ENCODE assay signal across 8 cellular contexts in the genomic region with DNA sequence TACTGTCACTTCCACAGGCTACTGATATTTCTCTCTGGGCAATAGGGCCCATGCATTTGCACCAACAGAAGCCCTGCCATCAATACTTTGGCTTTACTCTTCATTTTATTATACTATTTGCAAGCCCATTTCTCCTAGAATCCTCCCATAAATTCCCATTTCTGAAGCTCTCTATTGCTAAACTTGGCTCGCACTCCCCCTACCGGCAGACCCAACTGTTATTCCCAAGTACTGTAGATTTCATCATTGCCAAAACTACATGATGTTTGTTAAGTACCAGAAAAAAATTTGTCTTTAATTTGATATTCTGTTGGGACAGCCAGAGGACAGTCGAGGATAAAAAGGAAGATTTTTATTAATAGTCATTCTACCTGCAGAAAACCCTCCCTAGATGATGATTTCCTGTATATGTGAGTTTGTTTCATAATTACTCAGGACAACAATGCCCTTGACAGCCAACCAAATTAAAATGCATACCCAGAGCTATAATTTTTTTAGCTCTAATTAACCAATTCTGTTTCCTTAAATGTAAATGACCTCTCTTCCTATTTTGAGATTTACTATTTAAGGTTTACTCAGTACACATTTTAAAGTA.
DNase-seq lines count a peak whose midpoint lies in the region; ATAC-seq and TF ChIP-seq lines count a peak whose summit lies in the region.

No MANE protein-coding gene starts in this region.

- peak; percentile 41 for DNase-seq in D341Med (ENCODE audit: low spot score)
- peak; percentile 55 for DNase-seq in H9
- peak; percentile 20 for DNase-seq in OCI-LY7 (ENCODE audit: low spot score)
- DNase-seq in dorsolateral prefrontal cortex, result peak in 9 of 10 donors; percentile 25 to 71 (median 57)
- peak; percentile 63 for DNase-seq in lung (ENCODE audit: low spot score)
- no peak for DNase-seq in activated T-helper 2 cell treated with anti-CD3 and anti-CD28 coated beads, Interferon-gamma antibody, Interleukin-2, Interleukin-4, amounts not matched to agents 10 μg/mL and 5 μg/mL and 100 μg/mL, durations not matched to agents 14 hours and 24 hours and 36 hours (ENCODE audit: low spot score)
- DNase-seq in activated T-helper 1 cell treated with anti-CD3 and anti-CD28 coated beads, Interleukin-12 subunit alpha, Interleukin-12 subunit beta, Interleukin-2, Interleukin-4 antibody, amounts not matched to agents 30 ng/mL and 10 ng/mL and 1 ng/mL, durations not matched to agents 14 hours and 24 hours and 36 hours (ENCODE audit: low spot score), result no peak

- H3K27me3 Mint-ChIP-seq in H9 (ENCODE audit: low read depth), result no peaks in the 10 kb centered on the region
- peaks cover 8% of the 10 kb centered on the region for H3K27me3 Mint-ChIP-seq in activated T-helper 2 cell treated with anti-CD3 and anti-CD28 coated beads, Interferon-gamma antibody, Interleukin-2, Interleukin-4, amounts not matched to agents 10 μg/mL and 5 μg/mL and 100 μg/mL, durations not matched to agents 14 hours and 24 hours and 36 hours (ENCODE audit: low read depth)
- H3K27me3 Mint-ChIP-seq in activated T-helper 1 cell treated with anti-CD3 and anti-CD28 coated beads, Interleukin-12 subunit alpha, Interleukin-12 subunit beta, Interleukin-2, Interleukin-4 antibody, amounts not matched to agents 30 ng/mL and 10 ng/mL and 1 ng/mL, durations not matched to agents 14 hours and 24 hours and 36 hours (ENCODE audit: insufficient read depth), result peaks cover 13% of the 10 kb centered on the region

- no peak overlapping the region for H3K4me3 ChIP-seq in OCI-LY7 (ENCODE audit: low read depth, low read length, poor library complexity, severe bottlenecking)
- H3K4me3 ChIP-seq in dorsolateral prefrontal cortex, result no peak overlapping the region
- H3K4me3 ChIP-seq in lung, result no peak overlapping the region

- no peak overlapping the region for H4K5ac ChIP-seq in H9 (ENCODE audit: insufficient read length, low read depth, low read length)

- no peak overlapping the region for H3K9ac ChIP-seq in H9 (ENCODE audit: extremely low read depth, insufficient read length, low read length)

- TF ChIP-seq CTCF in H9 (conservative IDR thresholded peaks at IDR 0.05) (peak; percentile 88), OCI-LY7 (conservative IDR thresholded peaks at IDR 0.05; ENCODE audit: low read length) (peak; percentile 86), dorsolateral prefrontal cortex (IDR thresholded peaks at IDR 0.05 in 54 of 56, conservative IDR thresholded peaks at IDR 0.05 in 2 of 56; ENCODE audit: low read depth in 1 of 56, partially characterized antibody in 56 of 56) (peak; percentile 44 to 84 (median 72)), lung (IDR thresholded peaks at IDR 0.05; ENCODE audit: control extremely low read depth, extremely low read depth) (peak; percentile 48)

- no peak overlapping the region for H2BK120ac ChIP-seq in H9 (ENCODE audit: low read depth, low read length, poor library complexity, severe bottlenecking)

- H2BK5ac ChIP-seq in H9 (ENCODE audit: insufficient read length, low read length), result no peak overlapping the region

- H2AFZ ChIP-seq in H9 (ENCODE audit: low read length) (no peak overlapping the region), OCI-LY7 (ENCODE audit: low read length) (no peak overlapping the region)

- H3K9me2 ChIP-seq in OCI-LY7 (ENCODE audit: insufficient read depth, low read length), result no peaks in the 10 kb centered on the region

- H3K36me3 ChIP-seq in OCI-LY7 (ENCODE audit: insufficient read depth, low read length) (no peaks in the 10 kb centered on the region), lung (ENCODE audit: control insufficient read depth in 2 of 2, insufficient read depth in 2 of 2, low read length in 2 of 2) (no peaks in the 10 kb centered on the region)

- H3K27ac Mint-ChIP-seq in H9, result no peak overlapping the region
- H3K27ac Mint-ChIP-seq in activated T-helper 2 cell treated with anti-CD3 and anti-CD28 coated beads, Interferon-gamma antibody, Interleukin-2, Interleukin-4, amounts not matched to agents 10 μg/mL and 5 μg/mL and 100 μg/mL, durations not matched to agents 14 hours and 24 hours and 36 hours, result no peak overlapping the region
- no peak overlapping the region for H3K27ac Mint-ChIP-seq in activated T-helper 1 cell treated with anti-CD3 and anti-CD28 coated beads, Interleukin-12 subunit alpha, Interleukin-12 subunit beta, Interleukin-2, Interleukin-4 antibody, amounts not matched to agents 30 ng/mL and 10 ng/mL and 1 ng/mL, durations not matched to agents 14 hours and 24 hours and 36 hours

- H3K27ac ChIP-seq in H9 (ENCODE audit: insufficient read length, low read depth, low read length) (no peak overlapping the region), OCI-LY7 (ENCODE audit: low read depth, low read length, poor library complexity, severe bottlenecking) (no peak overlapping the region), dorsolateral prefrontal cortex (no peak overlapping the region), lung (ENCODE audit: low read depth in 1 of 2, low read length in 1 of 2) (no peak overlapping the region)

- no peak overlapping the region for H3K14ac ChIP-seq in H9 (ENCODE audit: insufficient read depth, low read length)

- no peak overlapping the region for H2BK20ac ChIP-seq in H9 (ENCODE audit: low read depth, low read length, poor library complexity, severe bottlenecking)

- H3K4me1 ChIP-seq in H9 (ENCODE audit: insufficient read depth, low read length), result no peaks in the 10 kb centered on the region
- no peaks in the 10 kb centered on the region for H3K4me1 ChIP-seq in OCI-LY7 (ENCODE audit: insufficient read depth, low read length, poor library complexity, severe bottlenecking)
- H3K4me1 ChIP-seq in lung (ENCODE audit: control insufficient read depth in 2 of 2, insufficient read depth in 2 of 2, low read length in 2 of 2), result no peaks in the 10 kb centered on the region

- H3K56ac ChIP-seq in H9 (ENCODE audit: insufficient read length, low read depth, low read length), result no peak overlapping the region

- H3K4me2 ChIP-seq in H9 (ENCODE audit: insufficient read depth, insufficient read length, low read length), result no peak overlapping the region
- no peak overlapping the region for H3K4me2 ChIP-seq in OCI-LY7 (ENCODE audit: low read length)

- H4K91ac ChIP-seq in H9 (ENCODE audit: insufficient read length, low read depth, low read length), result no peak overlapping the region

- no peak overlapping the region for H3K4ac ChIP-seq in H9 (ENCODE audit: low read depth, low read length)

- no CpG with 5 or more reads among the region's 3 CpGs for WGBS in H9 (ENCODE audit: extremely low coverage, insufficient read length, low lambda C conversion rate)
- whole genome bisulfite sequencing in lung, 2 donors, result 3 to 5% methylated on average over 3 of the region's 3 CpGs

- intact Hi-C loops in OCI-LY7 (cut with micrococcal nuclease; ENCODE audit: unreplicated experiment) (no loop called here), dorsolateral prefrontal cortex (cut with DNase I) (no loop called here)
- intact Hi-C loops in activated T-helper 2 cell treated with anti-CD3 and anti-CD28 coated beads, Interferon-gamma antibody, Interleukin-2, Interleukin-4, amounts not matched to agents 10 μg/mL and 5 μg/mL and 100 μg/mL, durations not matched to agents 14 hours and 24 hours and 36 hours (cut with micrococcal nuclease), result no loop called here
- intact Hi-C loops in activated T-helper 1 cell treated with anti-CD3 and anti-CD28 coated beads, Interleukin-12 subunit alpha, Interleukin-12 subunit beta, Interleukin-2, Interleukin-4 antibody, amounts not matched to agents 30 ng/mL and 10 ng/mL and 1 ng/mL, durations not matched to agents 14 hours and 24 hours and 36 hours (cut with micrococcal nuclease), result loop anchor here (2.0 kb wide), 1 partner anchor 653 kb away; no protein-coding TSS in a partner anchor

- no peaks in the 10 kb centered on the region for H3K23me2 ChIP-seq in H9 (ENCODE audit: insufficient read length, low read depth, low read length, poor library complexity, severe bottlenecking)

- H3K9me3 ChIP-seq in H9 (ENCODE audit: control insufficient read depth, low read depth, low read length) (no peaks in the 10 kb centered on the region), OCI-LY7 (ENCODE audit: low read length) (no peaks in the 10 kb centered on the region), lung (ENCODE audit: control insufficient read depth in 2 of 2, insufficient read depth in 1 of 2, low read length in 1 of 2) (peaks cover 3 to 5% of the 10 kb centered on the region in 2 donors)

- no peak overlapping the region for H2BK12ac ChIP-seq in H9 (ENCODE audit: insufficient read length, low read depth, low read length)

- ATAC-seq in lung (ENCODE audit: insufficient read depth, low FRiP score) (peak; percentile 58), HG03469 (IDR thresholded peaks at IDR 0.05; ENCODE audit: unreplicated experiment) (no peak)

- H3K18ac ChIP-seq in H9 (ENCODE audit: insufficient read length, low read depth, low read length), result no peak overlapping the region

- H3K4me3 Mint-ChIP-seq in H9, result no peak overlapping the region
- H3K4me3 Mint-ChIP-seq in activated T-helper 2 cell treated with anti-CD3 and anti-CD28 coated beads, Interferon-gamma antibody, Interleukin-2, Interleukin-4, amounts not matched to agents 10 μg/mL and 5 μg/mL and 100 μg/mL, durations not matched to agents 14 hours and 24 hours and 36 hours (ENCODE audit: low read depth), result no peak overlapping the region
- no peak overlapping the region for H3K4me3 Mint-ChIP-seq in activated T-helper 1 cell treated with anti-CD3 and anti-CD28 coated beads, Interleukin-12 subunit alpha, Interleukin-12 subunit beta, Interleukin-2, Interleukin-4 antibody, amounts not matched to agents 30 ng/mL and 10 ng/mL and 1 ng/mL, durations not matched to agents 14 hours and 24 hours and 36 hours

- no TSS peak for BruUV-seq in OCI-LY7 (replicated peaks; lab: Mats Ljungman, UMichigan)

- no peaks in the 10 kb centered on the region for H3K27me3 ChIP-seq in H9 (ENCODE audit: insufficient read depth, low read length)
- H3K27me3 ChIP-seq in dorsolateral prefrontal cortex, result no peaks in the 10 kb centered on the region
- H3K27me3 ChIP-seq in lung (ENCODE audit: control insufficient read depth, insufficient read depth), result no peaks in the 10 kb centered on the region

- H3K9me3 Mint-ChIP-seq in H9, result peaks cover 0 to 7% of the 10 kb centered on the region in 2 experiments; a peak in 3 of 5 replicates
- H3K9me3 Mint-ChIP-seq in activated T-helper 2 cell treated with anti-CD3 and anti-CD28 coated beads, Interferon-gamma antibody, Interleukin-2, Interleukin-4, amounts not matched to agents 10 μg/mL and 5 μg/mL and 100 μg/mL, durations not matched to agents 14 hours and 24 hours and 36 hours, result peaks cover 3% of the 10 kb centered on the region
- no peaks in the 10 kb centered on the region for H3K9me3 Mint-ChIP-seq in activated T-helper 1 cell treated with anti-CD3 and anti-CD28 coated beads, Interleukin-12 subunit alpha, Interleukin-12 subunit beta, Interleukin-2, Interleukin-4 antibody, amounts not matched to agents 30 ng/mL and 10 ng/mL and 1 ng/mL, durations not matched to agents 14 hours and 24 hours and 36 hours

- H3K79me2 ChIP-seq in H9 (ENCODE audit: insufficient read depth, low read length) (no peaks in the 10 kb centered on the region), OCI-LY7 (ENCODE audit: insufficient read depth, low read depth, low read length) (no peaks in the 10 kb centered on the region)

- H2BK15ac ChIP-seq in H9 (ENCODE audit: low read depth, low read length), result no peak overlapping the region

- POLR2A ChIA-PET in OCI-LY7 (lab: Charles Lee), result no interaction called here

- no peaks in the 10 kb centered on the region for H3K79me1 ChIP-seq in H9 (ENCODE audit: insufficient read depth, low read depth, low read length, poor library complexity, severe bottlenecking)

- CTCF ChIA-PET in OCI-LY7 (lab: Charles Lee; ENCODE audit: unreplicated experiment), result no interaction called here

- no peaks in the 10 kb centered on the region for H4K20me1 ChIP-seq in H9 (ENCODE audit: control insufficient read depth, insufficient read depth, insufficient read length)
- H4K20me1 ChIP-seq in OCI-LY7 (ENCODE audit: insufficient read depth, low read length), result no peaks in the 10 kb centered on the region

- H3K23ac ChIP-seq in H9 (ENCODE audit: insufficient read length, low read depth, low read length), result no peak overlapping the region

- H2AK5ac ChIP-seq in H9 (ENCODE audit: insufficient read length, low read length), result no peak overlapping the region

- no peak overlapping the region for H3T11ph ChIP-seq in H9 (ENCODE audit: low read length)

- no peaks in the 10 kb centered on the region for H3K36me3 Mint-ChIP-seq in H9 (ENCODE audit: insufficient read depth in 1 of 3, low read depth in 3 of 3)
- no peaks in the 10 kb centered on the region for H3K36me3 Mint-ChIP-seq in activated T-helper 2 cell treated with anti-CD3 and anti-CD28 coated beads, Interferon-gamma antibody, Interleukin-2, Interleukin-4, amounts not matched to agents 10 μg/mL and 5 μg/mL and 100 μg/mL, durations not matched to agents 14 hours and 24 hours and 36 hours (ENCODE audit: low read depth)
- no peaks in the 10 kb centered on the region for H3K36me3 Mint-ChIP-seq in activated T-helper 1 cell treated with anti-CD3 and anti-CD28 coated beads, Interleukin-12 subunit alpha, Interleukin-12 subunit beta, Interleukin-2, Interleukin-4 antibody, amounts not matched to agents 30 ng/mL and 10 ng/mL and 1 ng/mL, durations not matched to agents 14 hours and 24 hours and 36 hours (ENCODE audit: low read depth)

- no peak overlapping the region for H4K8ac ChIP-seq in H9 (replicated peaks; ENCODE audit: insufficient read length, low read depth, low read length)

- no peaks in the 10 kb centered on the region for H3K4me1 Mint-ChIP-seq in H9
- peaks cover 2% of the 10 kb centered on the region for H3K4me1 Mint-ChIP-seq in activated T-helper 2 cell treated with anti-CD3 and anti-CD28 coated beads, Interferon-gamma antibody, Interleukin-2, Interleukin-4, amounts not matched to agents 10 μg/mL and 5 μg/mL and 100 μg/mL, durations not matched to agents 14 hours and 24 hours and 36 hours (ENCODE audit: low read depth)
- no peaks in the 10 kb centered on the region for H3K4me1 Mint-ChIP-seq in activated T-helper 1 cell treated with anti-CD3 and anti-CD28 coated beads, Interleukin-12 subunit alpha, Interleukin-12 subunit beta, Interleukin-2, Interleukin-4 antibody, amounts not matched to agents 30 ng/mL and 10 ng/mL and 1 ng/mL, durations not matched to agents 14 hours and 24 hours and 36 hours (ENCODE audit: low read depth)

Comparison
In these comparisons a context has a peak if more than half of its experiments do, and no peak if none do; other contexts are left out.
1. DNase-seq: peak in D341Med (single experiment), H9 (single experiment), OCI-LY7 (single experiment), dorsolateral prefrontal cortex (9 of 10) and lung (single experiment); none in activated T-helper 2 cell treated with anti-CD3 and anti-CD28 coated beads, Interferon-gamma antibody, Interleukin-2, Interleukin-4, amounts not matched to agents 10 μg/mL and 5 μg/mL and 100 μg/mL, durations not matched to agents 14 hours and 24 hours and 36 hours (single experiment) and activated T-helper 1 cell treated with anti-CD3 and anti-CD28 coated beads, Interleukin-12 subunit alpha, Interleukin-12 subunit beta, Interleukin-2, Interleukin-4 antibody, amounts not matched to agents 30 ng/mL and 10 ng/mL and 1 ng/mL, durations not matched to agents 14 hours and 24 hours and 36 hours (single experiment).
2. Peak in every context shown above with its lines, with median percentiles within 50 percentile points of each other: CTCF ChIP-seq.